In the genomic region with DNA sequence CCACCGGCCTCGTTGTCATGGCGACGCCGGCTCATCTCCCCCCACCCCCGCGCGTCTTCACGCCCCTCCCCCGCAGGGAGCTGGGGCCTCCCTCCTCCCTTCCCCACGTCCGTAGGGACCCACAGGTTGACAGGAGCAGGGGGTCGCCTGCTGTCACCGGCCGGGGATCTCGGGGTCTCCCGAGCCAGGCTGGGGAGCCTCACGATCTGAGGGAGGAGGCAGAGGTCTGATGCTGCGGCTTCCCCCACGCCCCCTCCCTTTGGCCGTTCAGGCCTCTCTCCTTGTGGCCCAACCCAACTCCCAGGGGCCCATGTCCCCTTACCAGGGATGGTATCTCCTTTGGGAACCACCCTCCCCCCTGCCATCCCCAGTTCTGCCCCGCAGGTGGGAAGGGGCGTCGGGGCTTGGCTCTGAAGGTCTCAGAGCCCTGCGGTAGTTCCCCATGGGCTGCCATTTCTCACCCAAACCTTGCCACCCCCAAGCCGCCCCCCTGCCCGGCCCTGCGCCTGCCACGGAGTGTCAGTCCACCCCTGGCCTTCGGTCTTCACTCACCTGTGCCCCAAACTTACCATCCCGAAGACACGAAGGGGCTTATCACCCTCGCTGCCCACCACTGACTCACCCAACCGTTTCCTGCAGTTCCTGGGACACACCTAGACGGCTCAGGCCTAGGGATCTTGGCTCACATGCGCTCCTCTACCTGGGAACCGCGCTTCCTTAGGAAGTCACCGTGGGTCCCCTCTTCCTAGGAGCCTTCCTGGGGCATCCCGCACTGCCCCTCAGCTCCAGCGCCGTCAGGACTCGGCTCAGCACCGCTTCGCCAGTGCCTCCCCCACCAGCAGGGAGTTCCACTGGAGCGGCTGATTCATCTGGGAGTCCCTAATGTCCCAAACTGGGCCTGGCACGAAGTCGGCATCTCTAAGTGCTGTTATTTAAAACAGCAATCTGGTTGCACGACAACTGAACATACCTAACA, we compare ENCODE assay signal across 9 cellular contexts. TPM values are rescaled to one million over a fixed set of nuclear protein-coding genes. Genes with fewer than 3 reads are reported as not detected.
DNase-seq lines count a peak whose midpoint lies in the region; ATAC-seq and TF ChIP-seq lines count a peak whose summit lies in the region.
"Had no signal": no experiment of that assay in that cellular context is flagged by ENCODE, and none has a peak within 500 bp of the region (broad histone marks: within the 10 kb centered on the region; RNA-seq: fewer than 3 reads in every experiment).

No MANE protein-coding gene starts in this region.

- no peaks in the 10 kb centered on the region for H3K9me3 Mint-ChIP-seq in CD8-positive, alpha-beta T cell
- no peaks in the 10 kb centered on the region for H3K9me3 Mint-ChIP-seq in dendritic cell treated with granulocyte-macrophage colony-stimulating factor and Interleukin-4, amounts not matched to agents 40 ng/mL and 50 ng/mL, for 4 days
- no peaks in the 10 kb centered on the region for H3K9me3 Mint-ChIP-seq in osteocyte (ENCODE audit: unreplicated experiment)

- H2AFZ ChIP-seq in Karpas-422 (ENCODE audit: low read length), result no peak overlapping the region

- intact Hi-C loops in CD8-positive, alpha-beta T cell (cut with DNase I, micrococcal nuclease), result no loop called here
- intact Hi-C loops in dendritic cell treated with granulocyte-macrophage colony-stimulating factor and Interleukin-4, amounts not matched to agents 40 ng/mL and 50 ng/mL, for 4 days (cut with micrococcal nuclease), result no loop called here
- intact Hi-C loops in uterus (cut with DNase I; ENCODE audit: low total_unique reads), result no loop called here

- POLR2A ChIA-PET in CD8-positive, alpha-beta T cell (lab: Charles Lee), result no interaction called here

- H3K4me1 Mint-ChIP-seq in CD8-positive, alpha-beta T cell (ENCODE audit: low read depth), result peaks cover 11% of the 10 kb centered on the region
- H3K4me1 Mint-ChIP-seq in dendritic cell treated with granulocyte-macrophage colony-stimulating factor and Interleukin-4, amounts not matched to agents 40 ng/mL and 50 ng/mL, for 4 days (ENCODE audit: low read depth), result peaks cover 15% of the 10 kb centered on the region
- peaks cover 8% of the 10 kb centered on the region for H3K4me1 Mint-ChIP-seq in osteocyte (ENCODE audit: unreplicated experiment)

- no peak overlapping the region for H3K27ac Mint-ChIP-seq in CD8-positive, alpha-beta T cell
- H3K27ac Mint-ChIP-seq in dendritic cell treated with granulocyte-macrophage colony-stimulating factor and Interleukin-4, amounts not matched to agents 40 ng/mL and 50 ng/mL, for 4 days, result no peak overlapping the region
- H3K27ac Mint-ChIP-seq in osteocyte (ENCODE audit: unreplicated experiment), result no peak overlapping the region

- H3K79me2 ChIP-seq in Karpas-422 (ENCODE audit: low read length), result no peaks in the 10 kb centered on the region

- H3K4me3 Mint-ChIP-seq in CD8-positive, alpha-beta T cell, result peak overlapping the region; percentile 81
- peak overlapping the region; percentile 55 for H3K4me3 Mint-ChIP-seq in dendritic cell treated with granulocyte-macrophage colony-stimulating factor and Interleukin-4, amounts not matched to agents 40 ng/mL and 50 ng/mL, for 4 days
- peak overlapping the region; percentile 73 for H3K4me3 Mint-ChIP-seq in osteocyte (ENCODE audit: unreplicated experiment)

- peak overlapping the region; percentile 47 for H3K4me2 ChIP-seq in Karpas-422 (ENCODE audit: low read depth, low read length, poor library complexity, severe bottlenecking)

- H3K27ac ChIP-seq in CD8-positive, alpha-beta T cell (ENCODE audit: low read depth, low read length), result no peak overlapping the region
- H3K27ac ChIP-seq in Karpas-422 (ENCODE audit: low read length) (no peak overlapping the region), uterus (no peak overlapping the region)
- H3K27ac ChIP-seq: neutrophil had no signal

- peaks cover 12% of the 10 kb centered on the region for H3K4me1 ChIP-seq in CD8-positive, alpha-beta T cell (ENCODE audit: insufficient read depth, low read length)
- peaks cover 6% of the 10 kb centered on the region for H3K4me1 ChIP-seq in Karpas-422 (ENCODE audit: low read length)
- peaks cover 0 to 17% of the 10 kb centered on the region in 2 donors for H3K4me1 ChIP-seq in uterus

- H3K4me3 ChIP-seq in CD8-positive, alpha-beta T cell (ENCODE audit: low read depth, low read length), result peak overlapping the region; percentile 35
- H3K4me3 ChIP-seq in Karpas-422 (ENCODE audit: low read length), result peak overlapping the region; percentile 48; the same call in 1 of the 2 replicates
- peak overlapping the region in 1 of 2 donors; percentile 31 for H3K4me3 ChIP-seq in uterus

- no peak for DNase-seq in CD8-positive, alpha-beta T cell
- no peak for DNase-seq in Karpas-422
- no peak for DNase-seq in osteocyte (ENCODE audit: extremely low spot score, unreplicated experiment)
- DNase-seq in NCI-H345 (lab: John Stamatoyannopoulos, UW), result no peak
- no peak for DNase-seq in uterus
- DNase-seq in midbrain (lab: John Stamatoyannopoulos, UW), result no peak

- H3K27me3 ChIP-seq in CD8-positive, alpha-beta T cell (ENCODE audit: insufficient read depth, low read length), result no peaks in the 10 kb centered on the region
- H3K27me3 ChIP-seq in Karpas-422 (ENCODE audit: low read length) (no peaks in the 10 kb centered on the region), uterus (peaks cover 13 to 24% of the 10 kb centered on the region in 2 donors)

- TF ChIP-seq CTCF in CD8-positive, alpha-beta T cell (IDR thresholded peaks at IDR 0.05), result no peak
- no peak for TF ChIP-seq CTCF in osteocyte (IDR thresholded peaks at IDR 0.05)
- TF ChIP-seq CTCF in uterus (IDR thresholded peaks at IDR 0.05), result no peak

- H3K9me3 ChIP-seq in CD8-positive, alpha-beta T cell (ENCODE audit: low read length), result no peaks in the 10 kb centered on the region
- H3K9me3 ChIP-seq in Karpas-422 (ENCODE audit: low read length) (no peaks in the 10 kb centered on the region), uterus (no peaks in the 10 kb centered on the region)
- H3K9me3 ChIP-seq: neutrophil had no signal

- H3K9me2 ChIP-seq in Karpas-422 (replicated peaks; ENCODE audit: insufficient read depth, low read length), result no peaks in the 10 kb centered on the region

- H3K36me3 Mint-ChIP-seq in CD8-positive, alpha-beta T cell, result no peaks in the 10 kb centered on the region
- peaks cover under 1% of the 10 kb centered on the region for H3K36me3 Mint-ChIP-seq in dendritic cell treated with granulocyte-macrophage colony-stimulating factor and Interleukin-4, amounts not matched to agents 40 ng/mL and 50 ng/mL, for 4 days (ENCODE audit: low read depth)
- H3K36me3 Mint-ChIP-seq in osteocyte (ENCODE audit: unreplicated experiment), result no peaks in the 10 kb centered on the region

- no peaks in the 10 kb centered on the region for H4K20me1 ChIP-seq in Karpas-422 (ENCODE audit: insufficient read depth, low read depth, low read length)

- H3K27me3 Mint-ChIP-seq in CD8-positive, alpha-beta T cell (ENCODE audit: low read depth), result peaks cover 24% of the 10 kb centered on the region
- H3K27me3 Mint-ChIP-seq in dendritic cell treated with granulocyte-macrophage colony-stimulating factor and Interleukin-4, amounts not matched to agents 40 ng/mL and 50 ng/mL, for 4 days, result peaks cover 68% of the 10 kb centered on the region
- peaks cover 11% of the 10 kb centered on the region for H3K27me3 Mint-ChIP-seq in osteocyte (ENCODE audit: unreplicated experiment)

- no peak for ATAC-seq in CD8-positive, alpha-beta T cell
- no peak for ATAC-seq in HG03342 (IDR thresholded peaks at IDR 0.05; ENCODE audit: unreplicated experiment)

- no peaks in the 10 kb centered on the region for H3K36me3 ChIP-seq in CD8-positive, alpha-beta T cell (ENCODE audit: insufficient read depth, low read length)
- no peaks in the 10 kb centered on the region for H3K36me3 ChIP-seq in Karpas-422 (ENCODE audit: insufficient read depth, low read length)
- no peaks in the 10 kb centered on the region for H3K36me3 ChIP-seq in uterus
- H3K36me3 ChIP-seq: neutrophil had no signal

- CTCF ChIA-PET in CD8-positive, alpha-beta T cell (lab: Charles Lee), result interaction anchor here (0.9 kb wide), 1 partner anchor 163 kb away, joined by 3 read pairs; no protein-coding TSS in a partner anchor

- 0 out of 2 replicates have a peak overlapping the region, but pooled peaks have one; percentile 30 for H3K9ac ChIP-seq in Karpas-422 (ENCODE audit: low read length)

- no peak for TF ChIP-seq POLR2A in uterus (IDR thresholded peaks at IDR 0.05)

RNA-seq across cellular contexts. Expression of a gene that starts 1.0 kb away (rescaled TPM):
- total RNA-seq in CD8-positive, alpha-beta T cell, result not detected
- not detected in 2 replicates for total RNA-seq in Karpas-422 (2014; rRNA removed; shearing (Covaris generic); ENCODE audit: low replicate concordance)
- 1.3 TPM in 2 replicates for total RNA-seq in osteocyte
- 1 to 10 TPM in 3 of 4 donors, not detected in 1; 1.0 to 2.6 (median 1.8) TPM for total RNA-seq in uterus

RNA-seq across cellular contexts. Expression of a gene that starts 11.2 kb away (rescaled TPM):
- not detected for total RNA-seq in CD8-positive, alpha-beta T cell
- not detected in 2 replicates for total RNA-seq in Karpas-422 (2014; rRNA removed; shearing (Covaris generic); ENCODE audit: low replicate concordance)
- total RNA-seq in osteocyte (not detected in 2 replicates), uterus (not detected)

RNA-seq across cellular contexts. Expression of a gene that starts 15.8 kb away (rescaled TPM):
- 10 to 100 TPM; 49.8 to 59.4 TPM for total RNA-seq in CD8-positive, alpha-beta T cell
- total RNA-seq in Karpas-422 (2014; rRNA removed; shearing (Covaris generic); ENCODE audit: low replicate concordance), result 67.7 and 94.0 TPM in 2 replicates
- total RNA-seq in osteocyte, result 72.4 and 77.0 TPM in 2 replicates
- 100 to 1,000 TPM in 1 of 4 donors, 10 to 100 TPM in 2, 1 to 10 TPM in 1; 4.1 to 714 (median 68.9) TPM for total RNA-seq in uterus

RNA-seq across cellular contexts. Expression of a gene that starts 16.4 kb away (rescaled TPM):
- total RNA-seq in CD8-positive, alpha-beta T cell, result 10 to 100 TPM; 10.3 to 10.5 TPM
- total RNA-seq in Karpas-422 (2014; rRNA removed; shearing (Covaris generic); ENCODE audit: low replicate concordance), result 9.6 and 22.1 TPM in 2 replicates
- total RNA-seq in osteocyte (11.5 and 12.5 TPM in 2 replicates), uterus (10 to 100 TPM in 2 of 4 donors, 1 to 10 TPM in 2; 3.8 to 20.4 (median 13.5) TPM)

RNA-seq across cellular contexts. Expression of a gene that starts 19.3 kb away (rescaled TPM):
- under 1 TPM in 1 of 2 experiments, not detected in 1; 0.19 TPM for total RNA-seq in CD8-positive, alpha-beta T cell
- total RNA-seq in Karpas-422 (2014; rRNA removed; shearing (Covaris generic); ENCODE audit: low replicate concordance), result 1.0 TPM in 1 of 2 replicates, not detected in the other
- total RNA-seq in osteocyte, result 0.32 and 0.52 TPM in 2 replicates
- under 1 TPM in 1 of 4 donors, not detected in 3; 0.62 TPM for total RNA-seq in uterus
